Comparison of ENCODE assay signal across 8 cellular contexts in the genomic region with DNA sequence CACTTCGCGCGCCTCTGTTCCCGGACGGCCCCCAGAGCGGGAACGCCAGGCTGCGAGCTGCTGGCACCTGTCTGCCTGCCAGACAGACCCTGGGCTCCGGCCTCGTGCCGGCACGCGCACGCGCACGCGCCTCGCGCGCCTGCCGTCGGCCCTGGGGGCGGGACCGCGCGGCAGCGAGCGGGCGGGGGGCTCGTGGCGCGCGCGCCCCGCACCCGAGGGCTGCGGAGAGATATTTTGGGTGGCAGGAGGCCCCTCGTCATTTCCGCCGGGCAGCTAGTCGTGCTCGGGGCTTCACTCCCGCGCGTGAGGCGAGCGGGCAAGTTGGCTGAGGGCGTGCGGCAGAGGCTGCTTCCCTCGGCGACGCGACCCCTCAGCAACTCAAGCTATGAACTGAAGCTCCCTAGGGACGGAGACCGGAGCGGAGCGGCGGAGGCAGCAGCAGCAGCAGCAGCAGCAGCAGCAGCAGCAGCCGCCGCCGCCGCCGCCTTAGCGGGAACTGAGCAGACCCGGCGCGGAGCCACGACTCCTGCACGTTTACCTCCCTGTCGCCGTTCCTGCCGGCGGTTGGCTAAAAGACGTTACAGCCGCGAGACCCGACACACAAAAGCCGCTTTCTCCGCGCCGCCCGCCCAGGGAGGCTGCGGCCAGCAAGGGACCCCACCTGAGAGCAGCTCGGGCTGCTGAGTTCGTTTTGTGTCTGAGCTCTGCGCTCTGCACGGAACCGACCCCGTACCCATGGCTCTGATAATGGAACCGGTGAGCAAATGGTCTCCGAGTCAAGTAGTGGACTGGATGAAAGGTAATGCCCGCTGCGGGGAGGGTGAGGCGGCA.
DNase-seq lines count a peak whose midpoint lies in the region; ATAC-seq lines count a peak whose summit lies in the region.

A gene (plus strand): TSS at position 256 of the 831 bp plus-strand sequence. CDS start 480 bp downstream, at position 736.

- ATAC-seq in GM18519 (IDR thresholded peaks at IDR 0.05; ENCODE audit: low FRiP score, unreplicated experiment) (peak; percentile 60), HG02981 (IDR thresholded peaks at IDR 0.05; ENCODE audit: unreplicated experiment) (peak; percentile 71)

- H3K9me3 ChIP-seq in muscle layer of colon (ENCODE audit: low read length), result no peaks in the 10 kb centered on the region

- no peaks in the 10 kb centered on the region for H3K4me1 ChIP-seq in muscle layer of colon (ENCODE audit: insufficient read depth, low read length)

- peak; percentile 82 for DNase-seq in NCI-H2196 (lab: John Stamatoyannopoulos, UW; ENCODE audit: unreplicated experiment)
- DNase-seq in activated CD4-positive, alpha-beta T cell treated with anti-CD3 and anti-CD28 coated beads, Interleukin-2, amount 50 U/mL, for 24 hours (ENCODE audit: low read depth in 1 of 2, low spot score in 1 of 2), result peak; percentile 44 to 56
- DNase-seq in effector CD4-positive, alpha-beta T cell, result peak; percentile 49
- DNase-seq in stimulated activated CD8-positive, alpha-beta memory T cell treated with anti-CD3 and anti-CD28 coated beads, Interleukin-7, amount 100 ng/mL, for 4 hours (ENCODE audit: low read depth in 2 of 2), result peak; percentile 43 to 63
- no peak for DNase-seq in NCI-H1048 (lab: John Stamatoyannopoulos, UW)

- no peaks in the 10 kb centered on the region for H3K36me3 ChIP-seq in muscle layer of colon (ENCODE audit: insufficient read depth, low read length)

- no peak within 1 kb of the TSS for H3K9ac ChIP-seq in muscle layer of colon (ENCODE audit: low read length)

- H3K27me3 ChIP-seq in muscle layer of colon (ENCODE audit: control insufficient read depth in 1 of 2, insufficient read depth in 2 of 2, low read length in 2 of 2), result peaks cover 0 to 31% of the 10 kb centered on the region in 2 donors

- peak within 1 kb of the TSS; percentile 31 to 49 for H3K4me3 ChIP-seq in muscle layer of colon (ENCODE audit: low read depth in 1 of 2, low read length in 2 of 2)

- no peak within 1 kb of the TSS for H3K27ac ChIP-seq in muscle layer of colon (ENCODE audit: low read depth, low read length)
